In the genomic region with DNA sequence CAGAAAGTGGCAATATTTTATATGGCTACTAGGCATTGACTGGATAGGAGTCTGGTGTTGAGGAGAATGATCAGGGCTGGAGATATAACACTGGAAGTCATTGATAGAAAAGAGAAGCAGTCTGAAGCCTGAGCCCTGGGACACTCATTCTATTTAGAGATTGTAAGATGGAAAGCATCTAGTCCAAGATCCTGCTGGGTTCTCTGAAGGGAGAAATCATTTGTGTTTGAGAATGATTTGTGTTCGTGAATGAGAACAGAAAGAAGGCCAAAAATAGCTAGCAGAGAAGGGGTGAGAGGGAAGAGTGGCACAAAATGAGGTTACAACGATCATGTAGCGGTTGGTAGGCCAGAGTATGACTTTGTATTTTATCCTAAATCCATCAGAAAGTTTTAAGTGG, we compare ENCODE assay signal across 18 cellular contexts. TPM values are rescaled to one million over a fixed set of nuclear protein-coding genes. Genes with fewer than 3 reads are reported as not detected.
DNase-seq lines count a peak whose midpoint lies in the region; TF ChIP-seq lines count a peak whose summit lies in the region.
"Had no signal": no experiment of that assay in that cellular context is flagged by ENCODE, and none has a peak within 500 bp of the region (broad histone marks: within the 10 kb centered on the region; RNA-seq: fewer than 3 reads in every experiment).

No MANE protein-coding gene starts in this region.

- H4K20me1 ChIP-seq in PC-9 (ENCODE audit: insufficient read depth) (no peaks in the 10 kb centered on the region), osteoblast (ENCODE audit: insufficient read depth, low read length) (no peaks in the 10 kb centered on the region)
- H4K20me1 ChIP-seq: BLaER1 treated with 17β-estradiol and CSF1 and Interleukin-3, amounts not matched to agents 10 nM and 100 nM had no signal

- BruUV-seq in PC-9 (replicated peaks; lab: Mats Ljungman, UMichigan): no TSS peak

- H3K27ac ChIP-seq in PC-9 (no peak overlapping the region), osteoblast (ENCODE audit: low read depth, low read length) (no peak overlapping the region)
- H3K27ac ChIP-seq: A549; BLaER1 treated with 17β-estradiol and CSF1 and Interleukin-3, amounts not matched to agents 10 nM and 100 nM had no signal

- in situ Hi-C loops in G401 (cut with HindIII; ENCODE audit: low sequenced_read_pairs): no loop called here

- TF ChIP-seq CTCF in PC-9 (conservative IDR thresholded peaks at IDR 0.05) (no peak), osteoblast (IDR thresholded peaks at IDR 0.05; ENCODE audit: extremely low read depth, low read depth, low read length) (no peak)

- no peaks in the 10 kb centered on the region for H3K79me2 ChIP-seq in PC-9 (ENCODE audit: low read depth)
- no peaks in the 10 kb centered on the region for H3K79me2 ChIP-seq in osteoblast (ENCODE audit: insufficient read depth, low read length)

- H2AFZ ChIP-seq in PC-9 (0 out of 2 replicates have a peak overlapping the region, but pooled peaks have one; percentile 11), osteoblast (ENCODE audit: low read length) (peak overlapping the region; percentile 28)

- H3K9me2 ChIP-seq in PC-9 (ENCODE audit: insufficient read depth): no peaks in the 10 kb centered on the region

- intact Hi-C loops in PC-9 (cut with micrococcal nuclease; ENCODE audit: unreplicated experiment): no loop called here

- H3K36me3 ChIP-seq in PC-9 (ENCODE audit: low read depth) (no peaks in the 10 kb centered on the region), osteoblast (ENCODE audit: insufficient read depth, low read length) (no peaks in the 10 kb centered on the region)
- H3K36me3 ChIP-seq: BE2C; BLaER1 treated with 17β-estradiol and CSF1 and Interleukin-3, amounts not matched to agents 10 nM and 100 nM had no signal

- H3K27me3 ChIP-seq in PC-9 (ENCODE audit: insufficient read depth, low read depth) (no peaks in the 10 kb centered on the region), osteoblast (ENCODE audit: insufficient read depth, low read length) (no peaks in the 10 kb centered on the region)
- H3K27me3 ChIP-seq: BE2C; BLaER1 treated with 17β-estradiol and CSF1 and Interleukin-3, amounts not matched to agents 10 nM and 100 nM had no signal

- POLR2A ChIA-PET in PC-9 (lab: Charles Lee; ENCODE audit: unreplicated experiment): no interaction called here

- H3K4me2 ChIP-seq in PC-9: no peak overlapping the region
- H3K4me2 ChIP-seq in osteoblast (ENCODE audit: insufficient read depth, low read length): no peak overlapping the region
- H3K4me2 ChIP-seq: A549 had no signal

- H3K4me3 ChIP-seq in PC-9 (no peak overlapping the region), osteoblast (ENCODE audit: insufficient read depth, low read length) (no peak overlapping the region)
- H3K4me3 ChIP-seq: A549; BLaER1 treated with 17β-estradiol and CSF1 and Interleukin-3, amounts not matched to agents 10 nM and 100 nM had no signal

- peak; percentile 87 for DNase-seq in G401 (ENCODE audit: low spot score)
- no peak for DNase-seq in PC-9
- DNase-seq in osteoblast (ENCODE audit: insufficient read length, low spot score, missing footprints): no peak
- no peak for DNase-seq in COLO668 (lab: John Stamatoyannopoulos, UW; ENCODE audit: unreplicated experiment)
- DNase-seq in Kasumi-1 (lab: John Stamatoyannopoulos, UW): no peak
- no peak for DNase-seq in HuH-7 (ENCODE audit: low spot score)
- DNase-seq: 8988T; ACHN; BE2C; CD4-positive, alpha-beta T cell; CD8-positive, alpha-beta memory T cell; COR-L47; DMS53; DMS79 treated with DMSO at 0.1 percent for 48 hours; H7 had no signal

- no peaks in the 10 kb centered on the region for H3F3A ChIP-seq in PC-9 (ENCODE audit: insufficient read depth, low read depth)

- no peaks in the 10 kb centered on the region for H3K9me3 ChIP-seq in PC-9 (ENCODE audit: insufficient read depth, low read depth)
- no peaks in the 10 kb centered on the region for H3K9me3 ChIP-seq in osteoblast (ENCODE audit: low read depth, low read length)
- H3K9me3 ChIP-seq: A549; BE2C; BLaER1 treated with 17β-estradiol and CSF1 and Interleukin-3, amounts not matched to agents 10 nM and 100 nM had no signal

- CTCF ChIA-PET in PC-9 (lab: Charles Lee): interaction anchor here (0.6 kb wide), 1 partner anchor 592 kb away, joined by 5 read pairs; no protein-coding TSS in a partner anchor

- H3K4me1 ChIP-seq in PC-9 (replicated peaks; ENCODE audit: insufficient read depth): peaks cover 9% of the 10 kb centered on the region; the same call in 1 of the 2 replicates
- H3K4me1 ChIP-seq in osteoblast (ENCODE audit: insufficient read depth, low read length): peaks cover 10% of the 10 kb centered on the region
- H3K4me1 ChIP-seq: A549, BE2C had no signal

RNA-seq across cellular contexts. Expression of a gene that starts 7.6 kb away (rescaled TPM):
- total RNA-seq in G401 (2014; rRNA removed; shearing (Covaris generic)): 52.2 and 95.2 TPM in 2 replicates
- total RNA-seq in PC-9 (2021) (27.2 and 27.6 TPM in 2 replicates), osteoblast (38.9 and 39.1 TPM in 2 replicates)

RNA-seq across cellular contexts. Expression of a gene that starts 18.0 kb away (rescaled TPM):
- not detected in 2 replicates for total RNA-seq in G401 (2014; rRNA removed; shearing (Covaris generic))
- total RNA-seq in PC-9 (2021) (not detected in 2 replicates), osteoblast (4.7 and 5.3 TPM in 2 replicates)
- total RNA-seq: CD4-positive, alpha-beta T cell; CD8-positive, alpha-beta memory T cell; H1; H7 had no signal
